1 cellular context compared by ENCODE assay signal in the genomic region with DNA sequence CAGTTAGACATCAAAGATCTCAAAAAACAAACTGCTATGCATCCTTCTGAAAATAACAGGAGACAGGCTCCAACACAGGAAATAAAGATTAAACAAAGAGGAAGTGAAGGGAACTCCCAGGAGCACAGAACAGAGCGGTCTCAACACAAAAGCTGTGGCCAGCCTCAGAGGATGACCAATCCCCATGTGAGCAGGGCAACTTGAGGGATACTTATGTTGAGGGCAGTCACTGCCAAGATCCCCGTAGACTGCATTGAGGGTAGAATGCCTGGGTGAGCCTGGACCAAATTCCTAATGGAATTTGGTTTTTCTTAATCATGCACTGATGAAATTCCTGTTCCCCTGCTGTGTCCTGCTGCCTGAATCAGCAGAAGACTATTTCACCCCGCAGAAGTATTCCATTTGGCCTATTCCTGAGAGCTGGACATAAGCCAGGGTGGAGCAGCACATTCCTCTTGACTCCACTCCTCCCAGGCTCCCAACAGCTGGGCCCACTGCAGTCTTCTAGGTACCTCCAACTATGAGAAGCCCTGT.
A peak's percentile ranks its signal among the peaks of the same experiment; 100 is the strongest.
TF ChIP-seq lines count a peak whose summit lies in the region.

No MANE protein-coding gene starts in this region.

TF ChIP-seq in GM23338, 12 proteins besides CTCF, POLR2A, EP300 and RAD21:
- TF ChIP-seq, protein P1, sequence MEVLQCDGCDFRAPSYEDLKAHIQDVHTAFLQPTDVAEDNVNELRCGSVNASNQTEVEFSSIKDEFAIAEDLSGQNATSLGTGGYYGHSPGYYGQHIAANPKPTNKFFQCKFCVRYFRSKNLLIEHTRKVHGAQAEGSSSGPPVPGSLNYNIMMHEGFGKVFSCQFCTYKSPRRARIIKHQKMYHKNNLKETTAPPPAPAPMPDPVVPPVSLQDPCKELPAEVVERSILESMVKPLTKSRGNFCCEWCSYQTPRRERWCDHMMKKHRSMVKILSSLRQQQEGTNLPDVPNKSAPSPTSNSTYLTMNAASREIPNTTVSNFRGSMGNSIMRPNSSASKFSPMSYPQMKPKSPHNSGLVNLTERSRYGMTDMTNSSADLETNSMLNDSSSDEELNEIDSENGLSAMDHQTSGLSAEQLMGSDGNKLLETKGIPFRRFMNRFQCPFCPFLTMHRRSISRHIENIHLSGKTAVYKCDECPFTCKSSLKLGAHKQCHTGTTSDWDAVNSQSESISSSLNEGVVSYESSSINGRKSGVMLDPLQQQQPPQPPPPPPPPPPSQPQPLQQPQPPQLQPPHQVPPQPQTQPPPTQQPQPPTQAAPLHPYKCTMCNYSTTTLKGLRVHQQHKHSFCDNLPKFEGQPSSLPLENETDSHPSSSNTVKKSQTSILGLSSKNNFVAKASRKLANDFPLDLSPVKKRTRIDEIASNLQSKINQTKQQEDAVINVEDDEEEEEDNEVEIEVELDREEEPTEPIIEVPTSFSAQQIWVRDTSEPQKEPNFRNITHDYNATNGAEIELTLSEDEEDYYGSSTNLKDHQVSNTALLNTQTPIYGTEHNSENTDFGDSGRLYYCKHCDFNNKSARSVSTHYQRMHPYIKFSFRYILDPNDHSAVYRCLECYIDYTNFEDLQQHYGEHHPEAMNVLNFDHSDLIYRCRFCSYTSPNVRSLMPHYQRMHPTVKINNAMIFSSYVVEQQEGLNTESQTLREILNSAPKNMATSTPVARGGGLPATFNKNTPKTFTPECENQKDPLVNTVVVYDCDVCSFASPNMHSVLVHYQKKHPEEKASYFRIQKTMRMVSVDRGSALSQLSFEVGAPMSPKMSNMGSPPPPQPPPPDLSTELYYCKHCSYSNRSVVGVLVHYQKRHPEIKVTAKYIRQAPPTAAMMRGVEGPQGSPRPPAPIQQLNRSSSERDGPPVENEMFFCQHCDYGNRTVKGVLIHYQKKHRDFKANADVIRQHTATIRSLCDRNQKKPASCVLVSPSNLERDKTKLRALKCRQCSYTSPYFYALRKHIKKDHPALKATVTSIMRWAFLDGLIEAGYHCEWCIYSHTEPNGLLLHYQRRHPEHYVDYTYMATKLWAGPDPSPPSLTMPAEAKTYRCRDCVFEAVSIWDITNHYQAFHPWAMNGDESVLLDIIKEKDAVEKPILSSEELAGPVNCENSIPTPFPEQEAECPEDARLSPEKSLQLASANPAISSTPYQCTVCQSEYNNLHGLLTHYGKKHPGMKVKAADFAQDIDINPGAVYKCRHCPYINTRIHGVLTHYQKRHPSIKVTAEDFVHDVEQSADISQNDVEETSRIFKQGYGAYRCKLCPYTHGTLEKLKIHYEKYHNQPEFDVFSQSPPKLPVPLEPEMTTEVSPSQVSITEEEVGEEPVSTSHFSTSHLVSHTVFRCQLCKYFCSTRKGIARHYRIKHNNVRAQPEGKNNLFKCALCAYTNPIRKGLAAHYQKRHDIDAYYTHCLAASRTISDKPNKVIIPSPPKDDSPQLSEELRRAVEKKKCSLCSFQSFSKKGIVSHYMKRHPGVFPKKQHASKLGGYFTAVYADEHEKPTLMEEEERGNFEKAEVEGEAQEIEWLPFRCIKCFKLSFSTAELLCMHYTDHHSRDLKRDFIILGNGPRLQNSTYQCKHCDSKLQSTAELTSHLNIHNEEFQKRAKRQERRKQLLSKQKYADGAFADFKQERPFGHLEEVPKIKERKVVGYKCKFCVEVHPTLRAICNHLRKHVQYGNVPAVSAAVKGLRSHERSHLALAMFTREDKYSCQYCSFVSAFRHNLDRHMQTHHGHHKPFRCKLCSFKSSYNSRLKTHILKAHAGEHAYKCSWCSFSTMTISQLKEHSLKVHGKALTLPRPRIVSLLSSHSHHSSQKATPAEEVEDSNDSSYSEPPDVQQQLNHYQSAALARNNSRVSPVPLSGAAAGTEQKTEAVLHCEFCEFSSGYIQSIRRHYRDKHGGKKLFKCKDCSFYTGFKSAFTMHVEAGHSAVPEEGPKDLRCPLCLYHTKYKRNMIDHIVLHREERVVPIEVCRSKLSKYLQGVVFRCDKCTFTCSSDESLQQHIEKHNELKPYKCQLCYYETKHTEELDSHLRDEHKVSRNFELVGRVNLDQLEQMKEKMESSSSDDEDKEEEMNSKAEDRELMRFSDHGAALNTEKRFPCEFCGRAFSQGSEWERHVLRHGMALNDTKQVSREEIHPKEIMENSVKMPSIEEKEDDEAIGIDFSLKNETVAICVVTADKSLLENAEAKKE (CRISPR knock-in tag; IDR thresholded peaks at IDR 0.05), result 0 out of 2 replicates have a peak, but pooled peaks have one; percentile 2
- TF ChIP-seq, protein P2, sequence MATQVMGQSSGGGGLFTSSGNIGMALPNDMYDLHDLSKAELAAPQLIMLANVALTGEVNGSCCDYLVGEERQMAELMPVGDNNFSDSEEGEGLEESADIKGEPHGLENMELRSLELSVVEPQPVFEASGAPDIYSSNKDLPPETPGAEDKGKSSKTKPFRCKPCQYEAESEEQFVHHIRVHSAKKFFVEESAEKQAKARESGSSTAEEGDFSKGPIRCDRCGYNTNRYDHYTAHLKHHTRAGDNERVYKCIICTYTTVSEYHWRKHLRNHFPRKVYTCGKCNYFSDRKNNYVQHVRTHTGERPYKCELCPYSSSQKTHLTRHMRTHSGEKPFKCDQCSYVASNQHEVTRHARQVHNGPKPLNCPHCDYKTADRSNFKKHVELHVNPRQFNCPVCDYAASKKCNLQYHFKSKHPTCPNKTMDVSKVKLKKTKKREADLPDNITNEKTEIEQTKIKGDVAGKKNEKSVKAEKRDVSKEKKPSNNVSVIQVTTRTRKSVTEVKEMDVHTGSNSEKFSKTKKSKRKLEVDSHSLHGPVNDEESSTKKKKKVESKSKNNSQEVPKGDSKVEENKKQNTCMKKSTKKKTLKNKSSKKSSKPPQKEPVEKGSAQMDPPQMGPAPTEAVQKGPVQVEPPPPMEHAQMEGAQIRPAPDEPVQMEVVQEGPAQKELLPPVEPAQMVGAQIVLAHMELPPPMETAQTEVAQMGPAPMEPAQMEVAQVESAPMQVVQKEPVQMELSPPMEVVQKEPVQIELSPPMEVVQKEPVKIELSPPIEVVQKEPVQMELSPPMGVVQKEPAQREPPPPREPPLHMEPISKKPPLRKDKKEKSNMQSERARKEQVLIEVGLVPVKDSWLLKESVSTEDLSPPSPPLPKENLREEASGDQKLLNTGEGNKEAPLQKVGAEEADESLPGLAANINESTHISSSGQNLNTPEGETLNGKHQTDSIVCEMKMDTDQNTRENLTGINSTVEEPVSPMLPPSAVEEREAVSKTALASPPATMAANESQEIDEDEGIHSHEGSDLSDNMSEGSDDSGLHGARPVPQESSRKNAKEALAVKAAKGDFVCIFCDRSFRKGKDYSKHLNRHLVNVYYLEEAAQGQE (IDR thresholded peaks at IDR 0.05; ENCODE audit: unreplicated experiment), result no peak
- no peak for TF ChIP-seq CREB1 (CRISPR knock-in tag; IDR thresholded peaks at IDR 0.05; ENCODE audit: low read depth)
